Comparison of ENCODE assay signal across 2 cellular contexts in genomic region chr21:38945536-38946245, GRCh38.
TF ChIP-seq lines count a peak whose summit lies in the region.

No MANE protein-coding gene starts in this region.

TF ChIP-seq in IMR-90, 13 proteins besides CTCF, POLR2A, EP300 and RAD21 (continued from another document):
- TF ChIP-seq FOS (IDR thresholded peaks at IDR 0.05; ENCODE audit: low read depth, low read length) = no peak

TF ChIP-seq in K562, 482 proteins besides CTCF, POLR2A, EP300 and RAD21 (continued from another document):
- TF ChIP-seq KDM1A (IDR thresholded peaks at IDR 0.05) = 0 out of 4 replicates have a peak, but pooled peaks of 1 of the 2 experiments have one; percentile 22
